14 cellular contexts compared by ENCODE assay signal in the genomic region with DNA sequence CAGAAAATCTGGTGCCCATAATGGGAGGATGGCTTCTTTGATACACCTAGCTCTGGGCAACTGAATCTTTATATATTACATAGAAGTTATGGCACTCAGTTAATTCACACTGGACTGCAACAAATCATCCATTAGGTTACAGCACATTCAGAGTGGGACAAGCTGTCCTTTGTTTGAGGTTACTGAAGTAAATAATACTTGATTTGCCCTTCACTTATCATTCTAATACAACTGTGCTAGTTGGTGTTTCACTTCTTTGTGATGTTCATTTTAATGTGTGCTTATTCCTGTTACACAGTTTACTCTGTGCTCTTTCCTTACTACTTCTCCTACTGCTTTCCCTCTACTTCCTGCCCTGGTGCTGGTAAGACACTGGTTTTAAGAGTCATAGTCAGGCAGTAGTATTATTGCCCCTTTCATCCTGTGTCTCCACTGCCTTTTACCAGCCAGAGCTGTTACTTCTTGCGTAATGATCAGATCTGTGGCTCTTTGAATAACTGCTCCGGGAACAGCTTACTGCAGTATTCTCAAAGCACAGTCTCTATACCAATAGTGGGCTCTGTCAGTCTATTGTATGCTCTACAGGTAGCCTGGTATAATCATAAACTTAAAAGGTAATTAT. TPM values are rescaled to one million over a fixed set of nuclear protein-coding genes. Genes with fewer than 3 reads are reported as not detected.
DNase-seq lines count a peak whose midpoint lies in the region; ATAC-seq, FAIRE-seq and TF ChIP-seq lines count a peak whose summit lies in the region.
"Had no signal": no experiment of that assay in that cellular context is flagged by ENCODE, and none has a peak within 500 bp of the region (broad histone marks: within the 10 kb centered on the region; RNA-seq: fewer than 3 reads in every experiment).

No MANE protein-coding gene starts in this region.

- no peak overlapping the region for H3K4me3 ChIP-seq in NB4 (ENCODE audit: low read depth, low read length)
- no peak overlapping the region for H3K4me3 ChIP-seq in H1 (ENCODE audit: extremely low read depth in 1 of 4, insufficient read depth in 2 of 4, low read depth in 3 of 4, low read length in 4 of 4)
- no peak overlapping the region for H3K4me3 ChIP-seq in lower leg skin (ENCODE audit: low read depth, poor library complexity, severe bottlenecking)
- H3K4me3 ChIP-seq: cardiac muscle cell, GM12878 had no signal

- H3K23me2 ChIP-seq in H1 (ENCODE audit: low read depth, low read length), result peaks cover 2% of the 10 kb centered on the region; the same call in 1 of the 2 replicates

- H3K56ac ChIP-seq in H1 (replicated peaks; ENCODE audit: insufficient read length, low read depth, low read length), result no peak overlapping the region

- no peaks in the 10 kb centered on the region for H3K79me1 ChIP-seq in H1 (ENCODE audit: low read depth, low read length)

- no peaks in the 10 kb centered on the region for H4K20me1 ChIP-seq in H1 (replicated peaks in 1 of 2; ENCODE audit: control insufficient read depth in 1 of 2, insufficient read depth in 2 of 2, low read length in 2 of 2)

- TF ChIP-seq EP300 in H1 (IDR thresholded peaks at IDR 0.05; ENCODE audit: borderline replicate concordance in 1 of 2, low read depth in 2 of 2, low read length in 2 of 2), result no peak

- H3K27me3 Mint-ChIP-seq in T-helper 2 cell treated with Interferon-gamma antibody and Interleukin-4, amounts not matched to agents 5 μg/mL and 100 μg/mL, for 36 hours (ENCODE audit: low read depth), result no peaks in the 10 kb centered on the region
- H3K27me3 Mint-ChIP-seq: CD8-positive, alpha-beta memory T cell had no signal

- ATAC-seq in GM21576 (IDR thresholded peaks at IDR 0.05; ENCODE audit: unreplicated experiment), result no peak
- ATAC-seq: GM12878 had no signal

- no peaks in the 10 kb centered on the region for H3K79me2 ChIP-seq in H1 (ENCODE audit: control insufficient read depth in 1 of 2, insufficient read depth in 2 of 2, low read length in 2 of 2)

- no peak overlapping the region; a peak in 1 of 7 replicates for H3K9ac ChIP-seq in H1 (replicated peaks in 1 of 4; ENCODE audit: extremely low read depth in 1 of 4, low read depth in 3 of 4, low read length in 3 of 4)

- POLR2A ChIA-PET in H1 (lab: Charles Lee; ENCODE audit: partially characterized antibody), result no interaction called here

- TF ChIP-seq CTCF in NB4 (IDR thresholded peaks at IDR 0.05; ENCODE audit: low read depth, low read length) (no peak), H1 (IDR thresholded peaks at IDR 0.05; ENCODE audit: control extremely low read depth in 1 of 3, insufficient read depth in 1 of 3, low read depth in 1 of 3, low read length in 3 of 3) (no peak), lower leg skin (IDR thresholded peaks at IDR 0.05) (no peak)

- H3K4ac ChIP-seq in H1 (replicated peaks; ENCODE audit: insufficient read length, low read depth, low read length), result no peak overlapping the region

- H2BK12ac ChIP-seq in H1 (ENCODE audit: low read depth, low read length), result no peak overlapping the region

- H3K18ac ChIP-seq in H1 (ENCODE audit: extremely low read depth, low read length), result no peak overlapping the region

- H3K4me3 Mint-ChIP-seq in T-helper 2 cell treated with Interferon-gamma antibody and Interleukin-4, amounts not matched to agents 5 μg/mL and 100 μg/mL, for 36 hours, result no peak overlapping the region
- H3K4me3 Mint-ChIP-seq: CD8-positive, alpha-beta memory T cell had no signal

- H3K23ac ChIP-seq in H1 (ENCODE audit: insufficient read length), result no peak overlapping the region

- 0 out of 7 replicates have a peak, but pooled peaks cover 0 to 3% (median 0%) of the 10 kb centered on the region in 4 experiments for H3K4me1 ChIP-seq in H1 (replicated peaks in 1 of 4; ENCODE audit: control insufficient read depth in 3 of 4, insufficient read depth in 4 of 4, low read length in 3 of 4)

- FAIRE-seq in H1 (lab: Jason Lieb, UNC), result no peak
- FAIRE-seq: GM12878 had no signal

- H3K27me3 ChIP-seq in H1 (replicated peaks in 1 of 4; ENCODE audit: control insufficient read depth in 3 of 4, extremely low read depth in 1 of 4, insufficient read depth in 3 of 4, low read length in 3 of 4), result no peaks in the 10 kb centered on the region
- H3K27me3 ChIP-seq: cardiac muscle cell had no signal

- TF ChIP-seq RAD21 in H1 (IDR thresholded peaks at IDR 0.05 in 1 of 2, conservative IDR thresholded peaks at IDR 0.05 in 1 of 2; ENCODE audit: low read depth in 2 of 2, low read length in 2 of 2), result no peak

- no peaks in the 10 kb centered on the region for H3K36me3 ChIP-seq in H1 (ENCODE audit: control insufficient read depth in 2 of 4, insufficient read depth in 4 of 4, low read length in 3 of 4)
- H3K36me3 ChIP-seq: cardiac muscle cell had no signal

- TF ChIP-seq POLR2A in NB4 (IDR thresholded peaks at IDR 0.05; ENCODE audit: extremely low read depth, insufficient read length), result no peak
- no peak for TF ChIP-seq POLR2A in H1 (IDR thresholded peaks at IDR 0.05; ENCODE audit: control extremely low read depth in 1 of 2, low read depth in 2 of 2, low read length in 2 of 2)
- no peak for TF ChIP-seq POLR2A in lower leg skin (IDR thresholded peaks at IDR 0.05)

- no peaks in the 10 kb centered on the region for H3K9me3 ChIP-seq in H1 (ENCODE audit: insufficient read depth in 2 of 2, low read depth in 1 of 2, low read length in 1 of 2)

- WGBS in H1 (ENCODE audit: extremely low coverage in 1 of 2, insufficient coverage in 1 of 2, insufficient read length in 1 of 2, insufficient replicate concordance in 2 of 2, low coverage in 1 of 2, low lambda C conversion rate in 2 of 2, missing lambda C conversion rate in 1 of 2), 2 experiments, result 96% methylated on average over 2 of the region's 2 CpGs; no CpG with 5 or more reads in 1 of the 2 experiments
- WGBS in lower leg skin, 2 donors, result 81 to 86% methylated on average over 2 of the region's 2 CpGs

- H3K14ac ChIP-seq in H1 (ENCODE audit: insufficient read length), result no peak overlapping the region

- H4K5ac ChIP-seq in H1 (ENCODE audit: insufficient read length, low read depth, low read length), result no peak overlapping the region

- H3K4me1 Mint-ChIP-seq in T-helper 2 cell treated with Interferon-gamma antibody and Interleukin-4, amounts not matched to agents 5 μg/mL and 100 μg/mL, for 36 hours (ENCODE audit: low read depth), result peaks cover 4% of the 10 kb centered on the region

- intact Hi-C loops in lower leg skin (cut with DNase I; ENCODE audit: low total_unique reads), result no loop called here

- H3K4me2 ChIP-seq in H1 (ENCODE audit: insufficient read depth in 1 of 2, low read depth in 2 of 2, low read length in 2 of 2), result no peak overlapping the region

- H2BK15ac ChIP-seq in H1 (ENCODE audit: low read length), result no peak overlapping the region

- no peak overlapping the region for H2BK120ac ChIP-seq in H1 (replicated peaks; ENCODE audit: low read depth, low read length)

- H3K27ac Mint-ChIP-seq in T-helper 2 cell treated with Interferon-gamma antibody and Interleukin-4, amounts not matched to agents 5 μg/mL and 100 μg/mL, for 36 hours, result no peak overlapping the region

- H2BK5ac ChIP-seq in H1 (ENCODE audit: low read depth, low read length), result no peak overlapping the region

- H3K9me3 Mint-ChIP-seq in T-helper 2 cell treated with Interferon-gamma antibody and Interleukin-4, amounts not matched to agents 5 μg/mL and 100 μg/mL, for 36 hours, result peaks cover 8% of the 10 kb centered on the region

- no peak overlapping the region for H2AK5ac ChIP-seq in H1 (ENCODE audit: low read depth, low read length)

- no peak overlapping the region for H3K27ac ChIP-seq in H1 (ENCODE audit: low read depth, low read length)
- H3K27ac ChIP-seq: cardiac muscle cell had no signal

- H2BK20ac ChIP-seq in H1 (ENCODE audit: low read length), result no peak overlapping the region

- CTCF ChIA-PET in H1 (lab: Charles Lee; ENCODE audit: partially characterized antibody), result interaction anchor here (0.7 to 1.3 kb wide), 3 partner anchors 24 to 191 kb away, joined by 3 read pairs; no protein-coding TSS in a partner anchor

- H4K91ac ChIP-seq in H1 (replicated peaks; ENCODE audit: insufficient read length, low read length), result no peak overlapping the region

- H3K36me3 Mint-ChIP-seq in T-helper 2 cell treated with Interferon-gamma antibody and Interleukin-4, amounts not matched to agents 5 μg/mL and 100 μg/mL, for 36 hours (ENCODE audit: low read depth), result peaks cover 21% of the 10 kb centered on the region

- peak; percentile 35 for DNase-seq in EH (ENCODE audit: low read depth)
- DNase-seq in NB4 (ENCODE audit: low read depth), result peak; percentile 93
- DNase-seq in H1 (ENCODE audit: low read depth in 1 of 2, low spot score in 2 of 2), result no peak
- peak; percentile 6 for DNase-seq in myocyte (ENCODE audit: low read depth)
- no peak for DNase-seq in T-helper 2 cell treated with Interferon-gamma antibody and Interleukin-4, amounts not matched to agents 5 μg/mL and 100 μg/mL, for 36 hours (ENCODE audit: low spot score)
- no peak for DNase-seq in NCI-H774 (lab: John Stamatoyannopoulos, UW)
- no peak for DNase-seq in lower leg skin (ENCODE audit: low spot score in 2 of 2)
- DNase-seq: activated CD8-positive, alpha-beta memory T cell treated with anti-CD3 and anti-CD28 coated beads, Interleukin-2, amount 50 U/mL, for 4 hours; CD8-positive, alpha-beta memory T cell; NCI-H524; T-helper 2 cell had no signal

- no peak overlapping the region for H2AFZ ChIP-seq in H1 (ENCODE audit: low read length)

- no peak overlapping the region for H4K8ac ChIP-seq in H1 (ENCODE audit: extremely low read depth, insufficient read depth, low read length)

RNA-seq across cellular contexts. Expression of gene GXYLT1, which starts 36.4 kb away (rescaled TPM):
- 10.0 and 10.7 TPM in 2 replicates for total RNA-seq in H1 (2021; fragmentation: NEBNext Ultra II Directional; extraction: Animal tissue kit (Norgen Biotek cat#: 25700))
- 1.9 and 3.1 TPM in 2 replicates for polyA plus RNA-seq in H1 (2011; rRNA removed)
- 4.0 TPM for polyA plus RNA-seq in H1 (2011; cell fraction: cytosol; rRNA removed)
- 2.2 TPM for polyA plus RNA-seq in H1 (2011; cell fraction: nucleus; rRNA removed)
- polyA plus RNA-seq in H1 (2012, experiment 1 of 2), result 3.9 to 7.5 TPM (median 5.1 TPM) in 4 replicates
- polyA plus RNA-seq in H1 (2012, experiment 2 of 2), result 0.29 TPM
- 6.9 TPM for polyA plus RNA-seq in H1 (2013, experiment 1 of 2)
- polyA plus RNA-seq in H1 (2013, experiment 2 of 2), result 7.5 TPM
- polyA minus RNA-seq in H1 (2011; rRNA and poly(A)+ RNA removed), result 4.0 and 8.6 TPM in 2 replicates
- 5.4 TPM for polyA minus RNA-seq in H1 (2011; cell fraction: cytosol; rRNA and poly(A)+ RNA removed)
- polyA minus RNA-seq in H1 (2011; cell fraction: nucleus; rRNA and poly(A)+ RNA removed), result 8.6 TPM
- total RNA-seq in myocyte (4.7 and 5.0 TPM in 2 replicates), lower leg skin (10 to 100 TPM in 2 of 4 donors, 1 to 10 TPM in 2; 7.9 to 11.7 (median 10.0) TPM)
- polyA plus RNA-seq in myocyte (2012), result 2.7 TPM

RNA-seq across cellular contexts. Expression of gene YAF2, which starts 56.9 kb away (rescaled TPM):
- 2.2 and 2.7 TPM in 2 replicates for total RNA-seq in H1 (2021; fragmentation: NEBNext Ultra II Directional; extraction: Animal tissue kit (Norgen Biotek cat#: 25700))
- polyA plus RNA-seq in H1 (2011; rRNA removed), result 0.50 and 0.75 TPM in 2 replicates
- 0.49 TPM for polyA plus RNA-seq in H1 (2011; cell fraction: cytosol; rRNA removed)
- polyA plus RNA-seq in H1 (2011; cell fraction: nucleus; rRNA removed), result 1.1 TPM
- 0.74 to 2.2 TPM (median 1.0 TPM) in 4 replicates for polyA plus RNA-seq in H1 (2012, experiment 1 of 2)
- 0.42 TPM for polyA plus RNA-seq in H1 (2012, experiment 2 of 2)
- 1.3 TPM for polyA plus RNA-seq in H1 (2013, experiment 1 of 2)
- polyA plus RNA-seq in H1 (2013, experiment 2 of 2), result 1.3 TPM
- 0.35 and 1.0 TPM in 2 replicates for polyA minus RNA-seq in H1 (2011; rRNA and poly(A)+ RNA removed)
- polyA minus RNA-seq in H1 (2011; cell fraction: cytosol; rRNA and poly(A)+ RNA removed), result not detected
- 1.9 TPM for polyA minus RNA-seq in H1 (2011; cell fraction: nucleus; rRNA and poly(A)+ RNA removed)
- total RNA-seq in myocyte, result 20.5 and 23.5 TPM in 2 replicates
- 23.8 TPM for polyA plus RNA-seq in myocyte (2012)
- total RNA-seq in lower leg skin, result 10 to 100 TPM in 3 of 4 donors, 1 to 10 TPM in 1; 8.7 to 17.8 (median 15.2) TPM

Comparison
In these comparisons a context has a peak if more than half of its experiments do, and no peak if none do; other contexts are left out.
1. DNase-seq: peak in EH (single experiment), NB4 (single experiment) and myocyte (single experiment); none in H1 (0 of 2), T-helper 2 cell treated with Interferon-gamma antibody and Interleukin-4, amounts not matched to agents 5 μg/mL and 100 μg/mL, for 36 hours (single experiment), NCI-H774 (single experiment) and lower leg skin (0 of 2).